8 cellular contexts compared by ENCODE assay signal in genomic region chr6:41785689-41786450, GRCh38. TPM values are rescaled to one million over a fixed set of nuclear protein-coding genes. Genes with fewer than 3 reads are reported as not detected.
DNase-seq lines count a peak whose midpoint lies in the region; ATAC-seq and TF ChIP-seq lines count a peak whose summit lies in the region.

No MANE protein-coding gene starts in this region.

- no peak for TF ChIP-seq POLR2A in prostate gland (IDR thresholded peaks at IDR 0.05)

- peaks cover 16% of the 10 kb centered on the region for H3K27me3 Mint-ChIP-seq in activated CD8-positive, alpha-beta T cell treated with anti-CD3 and anti-CD28 coated beads, Interleukin-2, amount 10 ng/mL, durations not matched to agents 7 days and 5 days (ENCODE audit: low read depth)

- peaks cover 28% of the 10 kb centered on the region for H3K4me1 ChIP-seq in prostate gland (replicated peaks)

- intact Hi-C loops in head of caudate nucleus (cut with DNase I) (loop anchor here (5.0 to 10.0 kb wide), 2 partner anchors 151 to 429 kb away; partner anchors contain the start of gene MRPS10), prostate gland (cut with DNase I) (loop anchor here (2.0 to 10.0 kb wide), 3 partner anchors 51 to 191 kb away; partner anchors contain the start of genes BYSL, MED20 and TFEB)

- H3K4me1 Mint-ChIP-seq in activated CD8-positive, alpha-beta T cell treated with anti-CD3 and anti-CD28 coated beads, Interleukin-2, amount 10 ng/mL, durations not matched to agents 7 days and 5 days (ENCODE audit: low read depth), result peaks cover 27% of the 10 kb centered on the region

- WGBS in prostate gland, result 12% methylated on average over 29 of the region's 29 CpGs

- DNase-seq in AG04450 (ENCODE audit: low read depth, low spot score), result no peak
- peak; percentile 48 for DNase-seq in GM20000 (ENCODE audit: low spot score)
- DNase-seq in activated CD8-positive, alpha-beta T cell treated with anti-CD3 and anti-CD28 coated beads, Interleukin-2, amount 10 ng/mL, durations not matched to agents 7 days and 5 days, result no peak
- DNase-seq in head of caudate nucleus, result peak in 34 of 42 donors; percentile 11 to 59 (median 46)
- no peak for DNase-seq in prostate gland (ENCODE audit: low spot score)
- DNase-seq in NCI-H2107 (lab: John Stamatoyannopoulos, UW), result no peak
- DNase-seq in NCI-H345 treated with DMSO at 0.1 percent for 48 hours (lab: John Stamatoyannopoulos, UW; ENCODE audit: unreplicated experiment), result no peak

- no peaks in the 10 kb centered on the region for H3K9me3 Mint-ChIP-seq in activated CD8-positive, alpha-beta T cell treated with anti-CD3 and anti-CD28 coated beads, Interleukin-2, amount 10 ng/mL, durations not matched to agents 7 days and 5 days (ENCODE audit: insufficient read depth)

- H3K27ac Mint-ChIP-seq in activated CD8-positive, alpha-beta T cell treated with anti-CD3 and anti-CD28 coated beads, Interleukin-2, amount 10 ng/mL, durations not matched to agents 7 days and 5 days, result peak overlapping the region; percentile 98

- peaks cover 0 to 3% of the 10 kb centered on the region in 2 donors for H3K36me3 ChIP-seq in prostate gland

- no peaks in the 10 kb centered on the region for H3K27me3 ChIP-seq in AG04450 (ENCODE audit: control insufficient read depth, insufficient read depth, low read length)
- no peaks in the 10 kb centered on the region for H3K27me3 ChIP-seq in prostate gland (replicated peaks; ENCODE audit: insufficient read depth)

- peaks cover 21% of the 10 kb centered on the region for H3K36me3 Mint-ChIP-seq in activated CD8-positive, alpha-beta T cell treated with anti-CD3 and anti-CD28 coated beads, Interleukin-2, amount 10 ng/mL, durations not matched to agents 7 days and 5 days (ENCODE audit: low read depth)

- H3K4me3 ChIP-seq in AG04450 (ENCODE audit: low read depth, low read length) (peak overlapping the region; percentile 100), prostate gland (peak overlapping the region; percentile 57 to 90)

- no peaks in the 10 kb centered on the region; the same call in 1 of the 2 replicates for H3K9me3 ChIP-seq in AG04450 (ENCODE audit: control insufficient read depth, insufficient read depth, low read length)
- H3K9me3 ChIP-seq in prostate gland, result no peaks in the 10 kb centered on the region

- TF ChIP-seq CTCF in AG04450 (IDR thresholded peaks at IDR 0.05; ENCODE audit: low read depth, low read length) (no peak), GM20000 (IDR thresholded peaks at IDR 0.05; ENCODE audit: extremely low read depth, missing control alignments) (no peak), prostate gland (IDR thresholded peaks at IDR 0.05) (no peak)

- CTCF ChIA-PET in AG04450 (lab: Charles Lee), result interaction anchor here (0.8 to 5.9 kb wide), 43 partner anchors 9 to 766 kb away, joined by 3 to 75 read pairs (median 5); partner anchors contain the start of genes BYSL, MED20 and TAF8
- CTCF ChIA-PET in activated CD8-positive, alpha-beta T cell treated with anti-CD3 and anti-CD28 coated beads, Interleukin-2, amount 10 ng/mL, durations not matched to agents 7 days and 5 days (lab: Charles Lee), result interaction anchor here (0.8 to 14.3 kb wide), 22 partner anchors 8 to 762 kb away, joined by 3 to 286 read pairs (median 10); partner anchors contain the start of genes BYSL, CCND3, MED20 and TAF8

- H3K4me3 Mint-ChIP-seq in activated CD8-positive, alpha-beta T cell treated with anti-CD3 and anti-CD28 coated beads, Interleukin-2, amount 10 ng/mL, durations not matched to agents 7 days and 5 days, result peak overlapping the region; percentile 93

- ATAC-seq in activated CD8-positive, alpha-beta T cell treated with anti-CD3 and anti-CD28 coated beads, Interleukin-2, amount 10 ng/mL, durations not matched to agents 7 days and 5 days, result no peak
- ATAC-seq in HG02938 (IDR thresholded peaks at IDR 0.05; ENCODE audit: unreplicated experiment), result no peak

- no peak overlapping the region for H3K27ac ChIP-seq in AG04450 (ENCODE audit: low read depth, low read length)
- peak overlapping the region; percentile 92 to 93 for H3K27ac ChIP-seq in prostate gland

- POLR2A ChIA-PET in AG04450 (lab: Yijun Ruan, JAX), result interaction anchor here (0.6 to 2.4 kb wide), 4 partner anchors 24 to 135 kb away, joined by 3 to 17 read pairs (median 6); partner anchors contain the start of genes BYSL and MED20
- POLR2A ChIA-PET in activated CD8-positive, alpha-beta T cell treated with anti-CD3 and anti-CD28 coated beads, Interleukin-2, amount 10 ng/mL, durations not matched to agents 7 days and 5 days (lab: Charles Lee), result interaction anchor here (1.0 to 3.5 kb wide), 8 partner anchors 52 to 265 kb away, joined by 3 to 33 read pairs (median 13); partner anchors contain the start of genes BYSL, MED20, TAF8 and USP49

RNA-seq across cellular contexts. Expression of gene TOMM6, which starts 1.6 kb away (rescaled TPM):
- polyA plus RNA-seq in AG04450 (2011; rRNA removed), result 165 and 192 TPM in 2 replicates
- polyA minus RNA-seq in AG04450 (2011; rRNA and poly(A)+ RNA removed), result 49.3 and 52.0 TPM in 2 replicates
- 100 to 1,000 TPM; 215 to 218 TPM for total RNA-seq in activated CD8-positive, alpha-beta T cell treated with anti-CD3 and anti-CD28 coated beads, Interleukin-2, amount 10 ng/mL, durations not matched to agents 7 days and 5 days
- total RNA-seq in prostate gland, result 100 to 1,000 TPM; 158 to 233 TPM

RNA-seq across cellular contexts. Expression of gene PRICKLE4, which starts 5.3 kb away (rescaled TPM):
- 0.12 TPM in 1 of 2 replicates, not detected in the other for polyA plus RNA-seq in AG04450 (2011; rRNA removed)
- not detected in 2 replicates for polyA minus RNA-seq in AG04450 (2011; rRNA and poly(A)+ RNA removed)
- total RNA-seq in activated CD8-positive, alpha-beta T cell treated with anti-CD3 and anti-CD28 coated beads, Interleukin-2, amount 10 ng/mL, durations not matched to agents 7 days and 5 days, result under 1 TPM in 1 of 2 experiments, not detected in 1; 0.40 TPM
- total RNA-seq in prostate gland, result 10 to 100 TPM; 11.4 to 11.6 TPM

RNA-seq across cellular contexts. Expression of gene FRS3, which starts 6.2 kb away (rescaled TPM):
- polyA plus RNA-seq in AG04450 (2011; rRNA removed), result 2.2 and 2.6 TPM in 2 replicates
- polyA minus RNA-seq in AG04450 (2011; rRNA and poly(A)+ RNA removed), result 3.1 and 3.4 TPM in 2 replicates
- 1 to 10 TPM; 5.1 to 7.0 TPM for total RNA-seq in activated CD8-positive, alpha-beta T cell treated with anti-CD3 and anti-CD28 coated beads, Interleukin-2, amount 10 ng/mL, durations not matched to agents 7 days and 5 days
- 10 to 100 TPM in 1 of 2 donors, 1 to 10 TPM in 1; 5.9 to 18.4 TPM for total RNA-seq in prostate gland

RNA-seq across cellular contexts. Expression of gene PGC, which starts 38.7 kb away (rescaled TPM):
- polyA plus RNA-seq in AG04450 (2011; rRNA removed), result not detected in 2 replicates
- not detected in 2 replicates for polyA minus RNA-seq in AG04450 (2011; rRNA and poly(A)+ RNA removed)
- total RNA-seq in activated CD8-positive, alpha-beta T cell treated with anti-CD3 and anti-CD28 coated beads, Interleukin-2, amount 10 ng/mL, durations not matched to agents 7 days and 5 days, result not detected
- total RNA-seq in prostate gland, result 100 to 1,000 TPM in 1 of 2 donors, 10 to 100 TPM in 1; 18.4 to 391 TPM

RNA-seq across cellular contexts. Expression of gene TFEB, which starts 50.5 kb away (rescaled TPM):
- 3.9 and 4.3 TPM in 2 replicates for polyA plus RNA-seq in AG04450 (2011; rRNA removed)
- polyA minus RNA-seq in AG04450 (2011; rRNA and poly(A)+ RNA removed), result 4.4 and 8.0 TPM in 2 replicates
- total RNA-seq in activated CD8-positive, alpha-beta T cell treated with anti-CD3 and anti-CD28 coated beads, Interleukin-2, amount 10 ng/mL, durations not matched to agents 7 days and 5 days, result 10 to 100 TPM; 18.5 to 21.2 TPM
- total RNA-seq in prostate gland, result 10 to 100 TPM; 28.4 to 31.2 TPM

Comparison
In these comparisons a context has a peak if more than half of its experiments do, and no peak if none do; other contexts are left out.
1. DNase-seq: peak in GM20000 (single experiment) and head of caudate nucleus (34 of 42); none in AG04450 (single experiment), activated CD8-positive, alpha-beta T cell treated with anti-CD3 and anti-CD28 coated beads, Interleukin-2, amount 10 ng/mL, durations not matched to agents 7 days and 5 days (single experiment), prostate gland (single experiment), NCI-H2107 (single experiment) and NCI-H345 treated with DMSO at 0.1 percent for 48 hours (single experiment).
2. RNA of gene PRICKLE4, which starts 5.3 kb away (total RNA-seq): 11.4 to 11.6 TPM in prostate gland; 0.40 TPM in activated CD8-positive, alpha-beta T cell treated with anti-CD3 and anti-CD28 coated beads, Interleukin-2, amount 10 ng/mL, durations not matched to agents 7 days and 5 days; every median in the first group is over 4 times any median in the second.